Comparison of ENCODE assay signal across 8 cellular contexts in genomic region chr3:14946749-14947104, GRCh38. TPM values are rescaled to one million over a fixed set of nuclear protein-coding genes. Genes with fewer than 3 reads are reported as not detected.
DNase-seq lines count a peak whose midpoint lies in the region; ATAC-seq and TF ChIP-seq lines count a peak whose summit lies in the region.

No MANE protein-coding gene starts in this region.

- H3K36me3 ChIP-seq in A673 (ENCODE audit: insufficient read depth, low read length, poor library complexity, severe bottlenecking) (peaks cover 36% of the 10 kb centered on the region), HUES6 (ENCODE audit: control insufficient read depth, insufficient read depth, low read length) (peaks cover 39% of the 10 kb centered on the region), mucosa of stomach (ENCODE audit: control insufficient read depth, insufficient read depth, low read length) (no peaks in the 10 kb centered on the region)

- BruUV-seq in A673 (replicated peaks; lab: Mats Ljungman, UMichigan) = no TSS peak

- DNase-seq in A673 (ENCODE audit: low spot score) (no peak), cardiac fibroblast (ENCODE audit: low read depth in 2 of 2) (peak in 1 of 2 donors; percentile 31), NCI-H69 (lab: John Stamatoyannopoulos, UW) (no peak)
- no peak for DNase-seq in stimulated activated CD4-positive, alpha-beta T cell treated with anti-CD3 and anti-CD28 coated beads, Interleukin-4, amount 100 ng/mL, for 4 hours

- TF ChIP-seq CTCF in A673 (conservative IDR thresholded peaks at IDR 0.05; ENCODE audit: low read depth, low read length) = no peak
- no peak for TF ChIP-seq CTCF in cardiac fibroblast (IDR thresholded peaks at IDR 0.05; ENCODE audit: low read depth, low read length)

- H3K27me3 ChIP-seq in A673 (replicated peaks; ENCODE audit: insufficient read depth, low read depth, low read length, poor library complexity) = no peaks in the 10 kb centered on the region
- no peaks in the 10 kb centered on the region for H3K27me3 ChIP-seq in HUES6 (ENCODE audit: control insufficient read depth, insufficient read depth, low read length)
- no peaks in the 10 kb centered on the region for H3K27me3 ChIP-seq in mucosa of stomach (ENCODE audit: control insufficient read depth, insufficient read depth, low read length)

- CTCF ChIA-PET in A673 (lab: Charles Lee) = interaction anchor here (0.8 kb wide), 1 partner anchor 166 kb away, joined by 3 read pairs; no protein-coding TSS in a partner anchor

- H3K9me3 ChIP-seq in A673 (ENCODE audit: low read depth, low read length, poor library complexity, severe bottlenecking) (no peaks in the 10 kb centered on the region), HUES6 (ENCODE audit: control insufficient read depth, insufficient read depth, low read depth, low read length) (no peaks in the 10 kb centered on the region), mucosa of stomach (ENCODE audit: control insufficient read depth, low read length) (no peaks in the 10 kb centered on the region)

- intact Hi-C loops in A673 (cut with micrococcal nuclease; ENCODE audit: unreplicated experiment) = loop anchor here (10.0 kb wide), 1 partner anchor 772 kb away; the partner anchor contains the start of genes LSM3 and XPC

- H3K27ac ChIP-seq in A673 (ENCODE audit: low read depth, low read length, poor library complexity, severe bottlenecking) (peak overlapping the region; percentile 99), HUES6 (ENCODE audit: low read depth, low read length) (peak overlapping the region; percentile 98)

- ATAC-seq in HG03354 (IDR thresholded peaks at IDR 0.05; ENCODE audit: poor library complexity, severe bottlenecking, unreplicated experiment) (no peak), HG03442 (IDR thresholded peaks at IDR 0.05; ENCODE audit: unreplicated experiment) (no peak)

- H3K4me3 ChIP-seq in A673 (ENCODE audit: low read depth, low read length, poor library complexity, severe bottlenecking) = peak overlapping the region; percentile 67
- peak overlapping the region; percentile 98 for H3K4me3 ChIP-seq in HUES6 (ENCODE audit: low read depth, low read length)
- peak overlapping the region; percentile 94 to 96 for H3K4me3 ChIP-seq in cardiac fibroblast (replicated peaks in 1 of 2; ENCODE audit: low read depth in 2 of 2, low read length in 2 of 2)
- peak overlapping the region; percentile 81 for H3K4me3 ChIP-seq in mucosa of stomach (ENCODE audit: low read length)

- POLR2A ChIA-PET in A673 (lab: Charles Lee; ENCODE audit: low non-redundant PET) = no interaction called here

- H3K4me1 ChIP-seq in A673 (ENCODE audit: insufficient read depth, low read length, poor library complexity, severe bottlenecking) = peaks cover 20% of the 10 kb centered on the region
- peaks cover 23% of the 10 kb centered on the region for H3K4me1 ChIP-seq in HUES6 (ENCODE audit: control insufficient read depth, insufficient read depth, low read length)
- peaks cover 22% of the 10 kb centered on the region for H3K4me1 ChIP-seq in mucosa of stomach (ENCODE audit: control insufficient read depth, insufficient read depth, low read length)

- H3K9ac ChIP-seq in HUES6 (ENCODE audit: low read length) (peak overlapping the region; percentile 98), mucosa of stomach (ENCODE audit: low read length) (peak overlapping the region; percentile 95)

RNA-seq across cellular contexts. Expression of gene NR2C2, which starts 0.7 kb away (rescaled TPM):
- 56.5 and 56.8 TPM in 2 replicates for total RNA-seq in A673 (2021)
